1 cellular context compared by ENCODE assay signal in the genomic region with DNA sequence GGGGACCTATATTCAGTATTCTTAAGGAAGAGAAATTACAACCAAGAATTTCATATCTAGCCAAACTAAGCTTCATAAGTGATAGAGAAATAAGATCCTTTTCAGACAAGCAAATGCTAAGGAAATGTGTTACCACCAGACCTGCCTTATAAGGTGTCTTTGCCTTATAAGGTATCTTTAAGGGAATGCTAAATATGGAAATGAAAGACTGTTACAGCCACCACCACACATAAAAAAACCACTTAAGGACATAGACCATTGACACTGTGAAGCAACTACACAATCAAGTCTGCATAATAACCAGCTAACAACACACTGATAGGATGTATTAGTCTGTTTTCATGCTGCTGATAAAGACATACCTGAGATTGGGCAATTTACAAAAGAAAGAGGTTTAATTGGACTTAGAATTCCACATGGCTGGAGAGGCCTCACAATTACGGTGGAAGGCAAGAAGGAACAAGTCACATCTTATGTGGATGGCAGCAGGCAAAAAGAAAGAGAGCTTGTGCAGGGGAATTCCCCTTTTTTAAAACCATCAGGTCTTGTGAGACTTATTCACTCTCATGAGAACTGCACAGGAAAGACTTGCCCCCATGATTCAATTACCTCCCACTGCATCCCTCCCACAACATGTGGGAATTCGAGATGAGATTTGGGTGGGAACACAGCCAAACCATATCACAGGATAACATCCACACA.
TF ChIP-seq lines count a peak whose summit lies in the region.

No MANE protein-coding gene starts in this region.

TF ChIP-seq in GM23338, 12 proteins besides CTCF, POLR2A, EP300 and RAD21 (continued from another document):
- TF ChIP-seq, protein P1, sequence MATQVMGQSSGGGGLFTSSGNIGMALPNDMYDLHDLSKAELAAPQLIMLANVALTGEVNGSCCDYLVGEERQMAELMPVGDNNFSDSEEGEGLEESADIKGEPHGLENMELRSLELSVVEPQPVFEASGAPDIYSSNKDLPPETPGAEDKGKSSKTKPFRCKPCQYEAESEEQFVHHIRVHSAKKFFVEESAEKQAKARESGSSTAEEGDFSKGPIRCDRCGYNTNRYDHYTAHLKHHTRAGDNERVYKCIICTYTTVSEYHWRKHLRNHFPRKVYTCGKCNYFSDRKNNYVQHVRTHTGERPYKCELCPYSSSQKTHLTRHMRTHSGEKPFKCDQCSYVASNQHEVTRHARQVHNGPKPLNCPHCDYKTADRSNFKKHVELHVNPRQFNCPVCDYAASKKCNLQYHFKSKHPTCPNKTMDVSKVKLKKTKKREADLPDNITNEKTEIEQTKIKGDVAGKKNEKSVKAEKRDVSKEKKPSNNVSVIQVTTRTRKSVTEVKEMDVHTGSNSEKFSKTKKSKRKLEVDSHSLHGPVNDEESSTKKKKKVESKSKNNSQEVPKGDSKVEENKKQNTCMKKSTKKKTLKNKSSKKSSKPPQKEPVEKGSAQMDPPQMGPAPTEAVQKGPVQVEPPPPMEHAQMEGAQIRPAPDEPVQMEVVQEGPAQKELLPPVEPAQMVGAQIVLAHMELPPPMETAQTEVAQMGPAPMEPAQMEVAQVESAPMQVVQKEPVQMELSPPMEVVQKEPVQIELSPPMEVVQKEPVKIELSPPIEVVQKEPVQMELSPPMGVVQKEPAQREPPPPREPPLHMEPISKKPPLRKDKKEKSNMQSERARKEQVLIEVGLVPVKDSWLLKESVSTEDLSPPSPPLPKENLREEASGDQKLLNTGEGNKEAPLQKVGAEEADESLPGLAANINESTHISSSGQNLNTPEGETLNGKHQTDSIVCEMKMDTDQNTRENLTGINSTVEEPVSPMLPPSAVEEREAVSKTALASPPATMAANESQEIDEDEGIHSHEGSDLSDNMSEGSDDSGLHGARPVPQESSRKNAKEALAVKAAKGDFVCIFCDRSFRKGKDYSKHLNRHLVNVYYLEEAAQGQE (IDR thresholded peaks at IDR 0.05; ENCODE audit: unreplicated experiment): no peak
